1 cellular context compared by ENCODE assay signal in the genomic region with DNA sequence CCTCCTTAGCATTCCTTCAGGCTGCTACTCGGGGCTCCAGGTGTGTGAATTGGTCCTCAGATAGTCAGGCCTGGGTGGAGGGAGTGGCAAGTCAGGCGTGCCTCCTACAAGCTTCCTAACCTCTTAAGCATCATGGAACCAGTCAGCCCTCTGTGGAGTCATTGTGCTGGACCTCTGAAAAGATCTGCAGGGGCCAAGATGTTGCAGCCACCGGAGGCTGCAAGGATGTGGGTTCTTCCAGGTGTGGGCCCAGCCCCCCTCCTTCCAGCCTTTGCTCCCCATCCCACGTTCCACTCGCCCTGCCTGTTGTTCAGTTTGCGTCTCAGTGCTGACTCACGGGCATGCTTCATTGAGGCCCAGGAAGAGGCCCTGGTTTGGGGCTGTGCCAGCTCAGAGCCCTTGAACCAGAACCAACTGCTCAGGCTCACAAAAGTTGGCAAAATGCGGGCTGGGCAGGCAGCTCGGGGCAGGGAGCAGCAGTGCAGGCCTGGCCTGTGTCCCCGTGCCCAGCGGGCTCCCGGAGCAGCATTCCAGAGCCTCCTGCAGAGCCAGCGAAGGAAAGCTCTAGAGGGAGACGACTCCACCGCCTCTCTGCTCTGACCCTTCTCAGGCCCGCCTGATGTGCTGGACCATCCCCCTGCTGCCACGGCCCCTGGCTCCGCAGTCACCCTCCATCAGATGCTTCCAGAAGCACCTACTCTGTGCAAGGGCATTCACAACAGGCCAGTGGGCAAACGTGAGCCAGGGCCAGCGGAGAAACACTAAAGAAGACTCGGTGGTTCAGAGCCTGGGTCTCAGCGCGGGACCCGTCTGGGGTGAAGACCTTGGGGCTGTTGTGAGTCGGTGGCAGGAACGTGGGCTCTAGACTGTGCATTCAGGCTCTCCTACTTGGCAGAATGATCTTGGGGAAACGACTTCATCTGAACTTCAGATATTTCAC.
TF ChIP-seq lines count a peak whose summit lies in the region.

No MANE protein-coding gene starts in this region.

TF ChIP-seq in SK-N-SH, 30 proteins besides CTCF, POLR2A, EP300 and RAD21 (continued from another document):
- TF ChIP-seq USF2 (IDR thresholded peaks at IDR 0.05; ENCODE audit: borderline replicate concordance, low read depth, low read length) (no peak), RXRA (IDR thresholded peaks at IDR 0.05; ENCODE audit: borderline replicate concordance, low read depth) (no peak; the same call in 1 of the 2 replicates), FOXJ3 (CRISPR knock-in tag; IDR thresholded peaks at IDR 0.05) (no peak), RCOR1 (IDR thresholded peaks at IDR 0.05; ENCODE audit: low read length) (no peak), GABPA (IDR thresholded peaks at IDR 0.05; ENCODE audit: low read depth) (no peak), EZH2phosphoT487 (IDR thresholded peaks at IDR 0.05; ENCODE audit: borderline replicate concordance, low read depth) (no peak), ELF1 (IDR thresholded peaks at IDR 0.05) (peak; percentile 56; the same call in 1 of the 2 replicates), TEAD4 (IDR thresholded peaks at IDR 0.05; ENCODE audit: borderline replicate concordance, insufficient read depth) (peak; percentile 54; the same call in 1 of the 2 replicates), SIN3A (IDR thresholded peaks at IDR 0.05; ENCODE audit: borderline replicate concordance, low read depth, low read length) (peak; percentile 50; the same call in 1 of the 2 replicates), TCF12 (IDR thresholded peaks at IDR 0.05) (peak; percentile 86), CHD2 (IDR thresholded peaks at IDR 0.05; ENCODE audit: low read length, partially characterized antibody) (no peak), FOXM1 (IDR thresholded peaks at IDR 0.05; ENCODE audit: low read depth) (peak; percentile 66; the same call in 1 of the 2 replicates), POLR2AphosphoS5 (IDR thresholded peaks at IDR 0.05; ENCODE audit: low read depth, low read length) (peak; percentile 75; the same call in 1 of the 2 replicates), JUND (IDR thresholded peaks at IDR 0.05) (peak; percentile 91), SMC3 (IDR thresholded peaks at IDR 0.05; ENCODE audit: low read depth, low read length) (no peak), MEF2A (IDR thresholded peaks at IDR 0.05; ENCODE audit: borderline replicate concordance, low read depth) (no peak; the same call in 1 of the 2 replicates), RFX5 (IDR thresholded peaks at IDR 0.05; ENCODE audit: low read length) (no peak), IRF3 (IDR thresholded peaks at IDR 0.05; ENCODE audit: low read depth, low read length) (no peak), MXI1 (IDR thresholded peaks at IDR 0.05; ENCODE audit: low read depth, low read length) (no peak), NRF1 (IDR thresholded peaks at IDR 0.05; ENCODE audit: low read depth, low read length) (no peak)
- TF ChIP-seq, protein P1, sequence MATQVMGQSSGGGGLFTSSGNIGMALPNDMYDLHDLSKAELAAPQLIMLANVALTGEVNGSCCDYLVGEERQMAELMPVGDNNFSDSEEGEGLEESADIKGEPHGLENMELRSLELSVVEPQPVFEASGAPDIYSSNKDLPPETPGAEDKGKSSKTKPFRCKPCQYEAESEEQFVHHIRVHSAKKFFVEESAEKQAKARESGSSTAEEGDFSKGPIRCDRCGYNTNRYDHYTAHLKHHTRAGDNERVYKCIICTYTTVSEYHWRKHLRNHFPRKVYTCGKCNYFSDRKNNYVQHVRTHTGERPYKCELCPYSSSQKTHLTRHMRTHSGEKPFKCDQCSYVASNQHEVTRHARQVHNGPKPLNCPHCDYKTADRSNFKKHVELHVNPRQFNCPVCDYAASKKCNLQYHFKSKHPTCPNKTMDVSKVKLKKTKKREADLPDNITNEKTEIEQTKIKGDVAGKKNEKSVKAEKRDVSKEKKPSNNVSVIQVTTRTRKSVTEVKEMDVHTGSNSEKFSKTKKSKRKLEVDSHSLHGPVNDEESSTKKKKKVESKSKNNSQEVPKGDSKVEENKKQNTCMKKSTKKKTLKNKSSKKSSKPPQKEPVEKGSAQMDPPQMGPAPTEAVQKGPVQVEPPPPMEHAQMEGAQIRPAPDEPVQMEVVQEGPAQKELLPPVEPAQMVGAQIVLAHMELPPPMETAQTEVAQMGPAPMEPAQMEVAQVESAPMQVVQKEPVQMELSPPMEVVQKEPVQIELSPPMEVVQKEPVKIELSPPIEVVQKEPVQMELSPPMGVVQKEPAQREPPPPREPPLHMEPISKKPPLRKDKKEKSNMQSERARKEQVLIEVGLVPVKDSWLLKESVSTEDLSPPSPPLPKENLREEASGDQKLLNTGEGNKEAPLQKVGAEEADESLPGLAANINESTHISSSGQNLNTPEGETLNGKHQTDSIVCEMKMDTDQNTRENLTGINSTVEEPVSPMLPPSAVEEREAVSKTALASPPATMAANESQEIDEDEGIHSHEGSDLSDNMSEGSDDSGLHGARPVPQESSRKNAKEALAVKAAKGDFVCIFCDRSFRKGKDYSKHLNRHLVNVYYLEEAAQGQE (IDR thresholded peaks at IDR 0.05; ENCODE audit: low read depth, low read length): peak; percentile 54
